Comparison of ENCODE assay signal across 12 cellular contexts in genomic region chr21:41802684-41803083, GRCh38. TPM values are rescaled to one million over a fixed set of nuclear protein-coding genes. Genes with fewer than 3 reads are reported as not detected.
DNase-seq lines count a peak whose midpoint lies in the region; ATAC-seq and TF ChIP-seq lines count a peak whose summit lies in the region.
"Had no signal": no experiment of that assay in that cellular context is flagged by ENCODE, and none has a peak within 500 bp of the region (broad histone marks: within the 10 kb centered on the region; RNA-seq: fewer than 3 reads in every experiment).

No MANE protein-coding gene starts in this region.

- H3K9me3 ChIP-seq in tibial nerve (no peaks in the 10 kb centered on the region), HAP-1 (no peaks in the 10 kb centered on the region), spleen (no peaks in the 10 kb centered on the region)

- intact Hi-C loops in spleen (cut with DNase I; ENCODE audit: low total_unique reads): no loop called here

- peak; percentile 26 for DNase-seq in dedifferentiated amniotic fluid mesenchymal stem cell (ENCODE audit: extremely low spot score)
- peak; percentile 89 for DNase-seq in medulla oblongata (ENCODE audit: extremely low spot score)
- peak; percentile 58 to 66 for DNase-seq in tibial nerve (ENCODE audit: low spot score in 2 of 2)
- DNase-seq in HAP-1 (ENCODE audit: low spot score in 2 of 2): no peak
- DNase-seq in spleen: no peak
- DNase-seq: activated CD8-positive, alpha-beta T cell treated with anti-CD3 and anti-CD28 coated beads, Interleukin-2, amount 10 ng/mL, durations not matched to agents 7 days and 5 days; GDM1; HCEC 1CT; NCI-H526 treated with DMSO at 0.1 percent for 48 hours; retina had no signal

- in situ Hi-C loops in HAP-1 (cut with MboI; ENCODE audit: low sequenced_read_pairs): no loop called here

- TF ChIP-seq CTCF in LNCAP (IDR thresholded peaks at IDR 0.05): peak; percentile 13; the same call in 1 of the 2 replicates
- TF ChIP-seq CTCF in tibial nerve (IDR thresholded peaks at IDR 0.05): no peak
- no peak for TF ChIP-seq CTCF in spleen (IDR thresholded peaks at IDR 0.05 in 8 of 11, conservative IDR thresholded peaks at IDR 0.05 in 3 of 11)

- H3K36me3 ChIP-seq in tibial nerve (peaks cover 0 to 59% (median 10%) of the 10 kb centered on the region in 3 donors), HAP-1 (replicated peaks) (peaks cover 5% of the 10 kb centered on the region; the same call in 1 of the 2 replicates), spleen (peaks cover 0 to 77% (median 45%) of the 10 kb centered on the region in 6 donors)

- 59 to 61% methylated on average over 19 of the region's 19 CpGs for WGBS in tibial nerve, 2 donors
- WGBS in spleen, 5 donors: 66 to 88% (median 82%) methylated on average over 19 of the region's 19 CpGs

- H3K4me3 ChIP-seq in tibial nerve: no peak overlapping the region
- H3K4me3 ChIP-seq in HAP-1: no peak overlapping the region
- H3K4me3 ChIP-seq in spleen: no peak overlapping the region

- H3K4me1 ChIP-seq in tibial nerve: peaks cover 0 to 19% (median 0%) of the 10 kb centered on the region in 4 donors
- H3K4me1 ChIP-seq in HAP-1: no peaks in the 10 kb centered on the region
- H3K4me1 ChIP-seq in spleen: peaks cover 0 to 7% (median 0%) of the 10 kb centered on the region in 6 donors

- H3K27me3 ChIP-seq in tibial nerve (no peaks in the 10 kb centered on the region), HAP-1 (ENCODE audit: low read depth) (no peaks in the 10 kb centered on the region), spleen (replicated peaks in 1 of 7) (no peaks in the 10 kb centered on the region)

- TF ChIP-seq EP300 in tibial nerve (IDR thresholded peaks at IDR 0.05): no peak

- peak overlapping the region in 1 of 4 donors; percentile 39 for H3K27ac ChIP-seq in tibial nerve
- no peak overlapping the region for H3K27ac ChIP-seq in spleen

- TF ChIP-seq POLR2A in tibial nerve (IDR thresholded peaks at IDR 0.05): no peak
- TF ChIP-seq POLR2A in spleen (IDR thresholded peaks at IDR 0.05): no peak

- no peak for ATAC-seq in GM19463 (IDR thresholded peaks at IDR 0.05; ENCODE audit: unreplicated experiment)
- ATAC-seq: activated CD8-positive, alpha-beta T cell treated with anti-CD3 and anti-CD28 coated beads, Interleukin-2, amount 10 ng/mL, durations not matched to agents 7 days and 5 days had no signal

RNA-seq across cellular contexts. Expression of gene RIPK4, which starts 35.8 kb away (rescaled TPM):
- total RNA-seq in tibial nerve (1 to 10 TPM in 3 of 4 donors, under 1 TPM in 1; 0.66 to 1.6 (median 1.2) TPM), spleen (not detected)
- under 1 TPM; 0.02 to 0.06 (median 0.06) TPM for polyA plus RNA-seq in spleen
- total RNA-seq: activated CD8-positive, alpha-beta T cell treated with anti-CD3 and anti-CD28 coated beads, Interleukin-2, amount 10 ng/mL, durations not matched to agents 7 days and 5 days had no signal

Comparison
In these comparisons a context has a peak if more than half of its experiments do, and no peak if none do; other contexts are left out.
1. DNase-seq: peak in dedifferentiated amniotic fluid mesenchymal stem cell (single experiment), medulla oblongata (single experiment) and tibial nerve (2 of 2); none in HAP-1 (0 of 2) and spleen (single experiment).